9 cellular contexts compared by ENCODE assay signal in genomic region chr12:112126916-112127315, GRCh38. TPM values are rescaled to one million over a fixed set of nuclear protein-coding genes. Genes with fewer than 3 reads are reported as not detected.
A peak's percentile ranks its signal among the peaks of the same experiment; 100 is the strongest.
DNase-seq lines count a peak whose midpoint lies in the region; ATAC-seq and TF ChIP-seq lines count a peak whose summit lies in the region.
"Had no signal": no experiment of that assay in that cellular context is flagged by ENCODE, and none has a peak within 500 bp of the region (broad histone marks: within the 10 kb centered on the region; RNA-seq: fewer than 3 reads in every experiment).

No MANE protein-coding gene starts in this region.

- H3K23ac ChIP-seq in trophoblast cell (ENCODE audit: low read length), result no peak overlapping the region

- intact Hi-C loops in activated naive CD4-positive, alpha-beta T cell treated with anti-CD3 and anti-CD28 coated beads for 36 hours (cut with micrococcal nuclease), result loop anchor here (5.0 to 10.0 kb wide), 3 partner anchors 285 to 848 kb away; partner anchors contain the start of genes MAPKAPK5 and OAS2

- no peak overlapping the region for H2BK5ac ChIP-seq in trophoblast cell (ENCODE audit: low read depth, low read length, poor library complexity)

- H3K36me3 Mint-ChIP-seq in activated naive CD4-positive, alpha-beta T cell treated with anti-CD3 and anti-CD28 coated beads for 36 hours (ENCODE audit: low read depth), result peaks cover 8% of the 10 kb centered on the region
- H3K36me3 Mint-ChIP-seq in activated CD8-positive, alpha-beta T cell treated with anti-CD3 and anti-CD28 coated beads, Interleukin-2, amount 10 ng/mL, durations not matched to agents 7 days and 5 days (ENCODE audit: low read depth), result peaks cover 24% of the 10 kb centered on the region

- H2AK5ac ChIP-seq in trophoblast cell (ENCODE audit: low read length), result no peak overlapping the region

- POLR2A ChIA-PET in activated CD8-positive, alpha-beta T cell treated with anti-CD3 and anti-CD28 coated beads, Interleukin-2, amount 10 ng/mL, durations not matched to agents 7 days and 5 days (lab: Charles Lee), result interaction anchor here (1.3 to 5.5 kb wide), 3 partner anchors 15 to 114 kb away, joined by 6 to 146 read pairs (median 7); partner anchors contain the start of genes ERP29, NAA25 and TMEM116

- no peak overlapping the region for H3K4ac ChIP-seq in trophoblast cell (ENCODE audit: low read depth, low read length)

- H4K91ac ChIP-seq in trophoblast cell (ENCODE audit: low read depth, low read length), result no peak overlapping the region

- peak overlapping the region; percentile 72 for H3K4me3 Mint-ChIP-seq in activated naive CD4-positive, alpha-beta T cell treated with anti-CD3 and anti-CD28 coated beads for 36 hours
- peak overlapping the region; percentile 89 for H3K4me3 Mint-ChIP-seq in activated CD8-positive, alpha-beta T cell treated with anti-CD3 and anti-CD28 coated beads, Interleukin-2, amount 10 ng/mL, durations not matched to agents 7 days and 5 days

- H3K4me3 ChIP-seq in thoracic aorta, result peak overlapping the region; percentile 91
- H3K4me3 ChIP-seq in trophoblast cell (ENCODE audit: low read depth, low read length), result no peak overlapping the region

- CTCF ChIA-PET in activated naive CD4-positive, alpha-beta T cell treated with anti-CD3 and anti-CD28 coated beads for 36 hours (lab: Charles Lee), result interaction anchor here (1.2 kb wide), 1 partner anchor 18 kb away, joined by 4 read pairs; the partner anchor contains the start of gene NAA25
- CTCF ChIA-PET in activated CD8-positive, alpha-beta T cell treated with anti-CD3 and anti-CD28 coated beads, Interleukin-2, amount 10 ng/mL, durations not matched to agents 7 days and 5 days (lab: Charles Lee), result interaction anchor here (1.2 to 3.4 kb wide), 2 partner anchors 17 to 261 kb away, joined by 4 to 19 read pairs; partner anchors contain the start of gene NAA25

- H3K9ac ChIP-seq in trophoblast cell (ENCODE audit: low read length), result no peak overlapping the region

- WGBS in trophoblast cell (ENCODE audit: extremely low coverage, insufficient coverage, insufficient read length), result no CpG with 5 or more reads among the region's 7 CpGs

- no peaks in the 10 kb centered on the region for H3K27me3 Mint-ChIP-seq in activated naive CD4-positive, alpha-beta T cell treated with anti-CD3 and anti-CD28 coated beads for 36 hours (ENCODE audit: low read depth)
- peaks cover 8% of the 10 kb centered on the region for H3K27me3 Mint-ChIP-seq in activated CD8-positive, alpha-beta T cell treated with anti-CD3 and anti-CD28 coated beads, Interleukin-2, amount 10 ng/mL, durations not matched to agents 7 days and 5 days (ENCODE audit: low read depth)

- peaks cover 2% of the 10 kb centered on the region for H3K79me2 ChIP-seq in trophoblast cell (ENCODE audit: control insufficient read depth, insufficient read depth, low read length, poor library complexity)

- H3K27ac ChIP-seq in thoracic aorta (no peak overlapping the region), trophoblast cell (ENCODE audit: low read depth, low read length) (no peak overlapping the region)

- no peak overlapping the region for H4K8ac ChIP-seq in trophoblast cell (ENCODE audit: low read depth, low read length)

- no peak for ATAC-seq in activated CD8-positive, alpha-beta T cell treated with anti-CD3 and anti-CD28 coated beads, Interleukin-2, amount 10 ng/mL, durations not matched to agents 7 days and 5 days
- no peak for ATAC-seq in thoracic aorta (ENCODE audit: insufficient number of reproducible peaks, low FRiP score, low read depth)
- no peak for ATAC-seq in GM19035 (IDR thresholded peaks at IDR 0.05; ENCODE audit: unreplicated experiment)
- ATAC-seq: left colon had no signal

- no peak overlapping the region for H2AFZ ChIP-seq in trophoblast cell (ENCODE audit: insufficient read depth, low read length, poor library complexity)

- peaks cover 2% of the 10 kb centered on the region for H3K79me1 ChIP-seq in trophoblast cell (ENCODE audit: low read length)

- H3K14ac ChIP-seq in trophoblast cell (ENCODE audit: low read length), result no peak overlapping the region

- H2BK12ac ChIP-seq in trophoblast cell (ENCODE audit: low read length), result no peak overlapping the region

- no peak overlapping the region for H4K12ac ChIP-seq in trophoblast cell (ENCODE audit: low read depth, low read length)

- peak overlapping the region; percentile 75 for H3K27ac Mint-ChIP-seq in activated naive CD4-positive, alpha-beta T cell treated with anti-CD3 and anti-CD28 coated beads for 36 hours
- H3K27ac Mint-ChIP-seq in activated CD8-positive, alpha-beta T cell treated with anti-CD3 and anti-CD28 coated beads, Interleukin-2, amount 10 ng/mL, durations not matched to agents 7 days and 5 days, result peak overlapping the region; percentile 74

- H3K4me1 ChIP-seq in thoracic aorta (ENCODE audit: control insufficient read depth in 1 of 2, low read depth in 2 of 2) (peaks cover 50 to 59% of the 10 kb centered on the region in 2 donors), trophoblast cell (ENCODE audit: control insufficient read depth in 1 of 2, insufficient read depth in 2 of 2, low read length in 2 of 2) (peaks cover 0 to 4% of the 10 kb centered on the region in 2 experiments)

- H3K4me1 Mint-ChIP-seq in activated naive CD4-positive, alpha-beta T cell treated with anti-CD3 and anti-CD28 coated beads for 36 hours (ENCODE audit: low read depth), result peaks cover 50% of the 10 kb centered on the region
- peaks cover 49% of the 10 kb centered on the region for H3K4me1 Mint-ChIP-seq in activated CD8-positive, alpha-beta T cell treated with anti-CD3 and anti-CD28 coated beads, Interleukin-2, amount 10 ng/mL, durations not matched to agents 7 days and 5 days (ENCODE audit: low read depth)

- H3K4me2 ChIP-seq in trophoblast cell (ENCODE audit: low read length), result no peak overlapping the region

- no peak for TF ChIP-seq CTCF in thoracic aorta (IDR thresholded peaks at IDR 0.05)

- H3K36me3 ChIP-seq in thoracic aorta (no peaks in the 10 kb centered on the region), trophoblast cell (ENCODE audit: control insufficient read depth in 1 of 2, insufficient read depth in 2 of 2, low read length in 2 of 2) (no peaks in the 10 kb centered on the region)

- H2BK120ac ChIP-seq in trophoblast cell (ENCODE audit: insufficient read depth, low read length, poor library complexity), result no peak overlapping the region

- H3K27me3 ChIP-seq in thoracic aorta (replicated peaks; ENCODE audit: insufficient read depth), result no peaks in the 10 kb centered on the region
- no peaks in the 10 kb centered on the region for H3K27me3 ChIP-seq in trophoblast cell (ENCODE audit: insufficient read depth, low read length)

- H3K9me3 ChIP-seq in thoracic aorta (no peaks in the 10 kb centered on the region), trophoblast cell (ENCODE audit: insufficient read depth, low read depth, low read length) (no peaks in the 10 kb centered on the region)

- no peak for DNase-seq in activated naive CD4-positive, alpha-beta T cell treated with anti-CD3 and anti-CD28 coated beads for 36 hours
- DNase-seq in activated naive CD4-positive, alpha-beta T cell treated with Interleukin-2 at 50 U/mL for 16 hours, result no peak
- no peak for DNase-seq in activated CD8-positive, alpha-beta T cell treated with anti-CD3 and anti-CD28 coated beads, Interleukin-2, amount 10 ng/mL, durations not matched to agents 7 days and 5 days
- DNase-seq in iris pigment epithelial cell (ENCODE audit: low read depth) (peak; percentile 33), thoracic aorta (ENCODE audit: low spot score) (no peak), trophoblast cell (no peak), AML-193 (lab: John Stamatoyannopoulos, UW) (no peak)
- DNase-seq: left colon had no signal

- H3K9me3 Mint-ChIP-seq in activated naive CD4-positive, alpha-beta T cell treated with anti-CD3 and anti-CD28 coated beads for 36 hours, result no peaks in the 10 kb centered on the region
- no peaks in the 10 kb centered on the region for H3K9me3 Mint-ChIP-seq in activated CD8-positive, alpha-beta T cell treated with anti-CD3 and anti-CD28 coated beads, Interleukin-2, amount 10 ng/mL, durations not matched to agents 7 days and 5 days (ENCODE audit: insufficient read depth)

- H3K18ac ChIP-seq in trophoblast cell (ENCODE audit: low read length), result no peak overlapping the region

RNA-seq across cellular contexts. Expression of gene TRAFD1, which starts 1.6 kb away (rescaled TPM):
- total RNA-seq in activated naive CD4-positive, alpha-beta T cell treated with anti-CD3 and anti-CD28 coated beads for 36 hours, result 10 to 100 TPM; 49.6 to 55.7 TPM
- total RNA-seq in activated CD8-positive, alpha-beta T cell treated with anti-CD3 and anti-CD28 coated beads, Interleukin-2, amount 10 ng/mL, durations not matched to agents 7 days and 5 days, result 10 to 100 TPM; 54.6 to 55.9 TPM
- 10 to 100 TPM; 23.6 to 43.7 TPM for total RNA-seq in thoracic aorta
- polyA plus RNA-seq in trophoblast cell (2013), result 15.0 and 16.1 TPM in 2 replicates

RNA-seq across cellular contexts. Expression of gene NAA25, which starts 18.3 kb away (rescaled TPM):
- total RNA-seq in activated naive CD4-positive, alpha-beta T cell treated with anti-CD3 and anti-CD28 coated beads for 36 hours, result 10 to 100 TPM; 52.4 to 55.7 TPM
- 10 to 100 TPM; 27.5 to 31.2 TPM for total RNA-seq in activated CD8-positive, alpha-beta T cell treated with anti-CD3 and anti-CD28 coated beads, Interleukin-2, amount 10 ng/mL, durations not matched to agents 7 days and 5 days
- total RNA-seq in thoracic aorta, result 10 to 100 TPM; 16.4 to 52.1 TPM
- 17.0 and 19.3 TPM in 2 replicates for polyA plus RNA-seq in trophoblast cell (2013)
